Comparison of ENCODE assay signal across 33 cellular contexts in genomic region chr1:65980241-65980640, GRCh38.
"Had no signal": no experiment of that assay in that cellular context is flagged by ENCODE, and none has a peak within 500 bp of the region (broad histone marks: within the 10 kb centered on the region; RNA-seq: fewer than 3 reads in every experiment).

No MANE protein-coding gene starts in this region.

- H3K4me1 Mint-ChIP-seq: activated B cell treated with CpG ODN at 0.5 μM for 24 hours; activated CD4-positive, alpha-beta T cell treated with anti-CD3 and anti-CD28 coated beads, Interleukin-2, amount 10 ng/mL, durations not matched to agents 24 days and 14 days; activated naive CD8-positive, alpha-beta T cell treated with anti-CD3 and anti-CD28 coated beads, Interleukin-2, amount 50 U/mL, for 24 hours; T-cell had no signal

- H3K27me3 ChIP-seq: brain microvascular endothelial cell, cardiac muscle cell had no signal

- H3K27ac ChIP-seq: cardiac muscle cell, SK-N-MC had no signal

- H3K4me3 Mint-ChIP-seq: activated B cell treated with CpG ODN at 0.5 μM for 24 hours; activated CD4-positive, alpha-beta T cell treated with anti-CD3 and anti-CD28 coated beads, Interleukin-2, amount 10 ng/mL, durations not matched to agents 24 days and 14 days; activated naive CD8-positive, alpha-beta T cell treated with anti-CD3 and anti-CD28 coated beads, Interleukin-2, amount 50 U/mL, for 24 hours; activated T-cell treated with anti-CD3 and anti-CD28 coated beads, Interleukin-2, amount 50 U/mL, for 4 hours; T-cell had no signal

- H3K36me3 ChIP-seq: brain microvascular endothelial cell, cardiac muscle cell had no signal

- ATAC-seq: activated naive CD4-positive, alpha-beta T cell treated with anti-CD3 and anti-CD28 coated beads, Interleukin-2, amount 50 U/mL, for 72 hours; activated naive CD8-positive, alpha-beta T cell treated with anti-CD3 and anti-CD28 coated beads, Interleukin-2, amount 50 U/mL, for 24 hours; activated T-cell treated with anti-CD3 and anti-CD28 coated beads, Interleukin-2, amount 50 U/mL, for 4 hours; Panc1; Right ventricle myocardium inferior; T-cell had no signal

- DNase-seq: activated B cell treated with CpG ODN at 0.5 μM for 24 hours; activated CD4-positive, alpha-beta T cell treated with anti-CD3 and anti-CD28 coated beads for 1 hour; activated CD4-positive, alpha-beta T cell treated with anti-CD3 and anti-CD28 coated beads, Interleukin-2, amount 10 ng/mL, durations not matched to agents 24 days and 14 days; activated CD4-positive, alpha-beta T cell treated with anti-CD3 and anti-CD28 coated beads, Interleukin-2, amount 50 U/mL, for 48 hours; activated CD8-positive, alpha-beta memory T cell treated with anti-CD3 and anti-CD28 coated beads for 24 hours; activated effector memory CD4-positive, alpha-beta T cell treated with anti-CD3 and anti-CD28 coated beads, Interleukin-2, amount 50 U/mL, for 16 hours; activated naive CD4-positive, alpha-beta T cell treated with Interleukin-2 at 50 U/mL for 16 hours; activated naive CD8-positive, alpha-beta T cell treated with anti-CD3 and anti-CD28 coated beads, Interleukin-2, amount 50 U/mL, for 24 hours; activated T-cell treated with anti-CD3 and anti-CD28 coated beads, Interleukin-2, amount 50 U/mL, for 4 hours; amniotic stem cell; brain microvascular endothelial cell; KBM-7; NCI-H1092 treated with DMSO at 0.1 percent for 48 hours; NCI-H1417 treated with DMSO at 0.1 percent for 48 hours; NCI-H1694; NCI-H2029; NCI-H2107; NCI-H2171 treated with DMSO at 0.1 percent for 48 hours; NCI-H345; NCI-H510A; NCI-H526 treated with DMSO at 0.1 percent for 48 hours; NCI-H82; NK-92 treated with Interleukin-12 subunit alpha and Interleukin-12 subunit beta, amount 100 ng/mL, for 24 hours; OCI-M1; RPMI8226; T-cell; T-helper 2 cell; T1000 had no signal

- H3K27ac Mint-ChIP-seq: activated B cell treated with CpG ODN at 0.5 μM for 24 hours; activated CD4-positive, alpha-beta T cell treated with anti-CD3 and anti-CD28 coated beads, Interleukin-2, amount 10 ng/mL, durations not matched to agents 24 days and 14 days; activated naive CD4-positive, alpha-beta T cell treated with anti-CD3 and anti-CD28 coated beads, Interleukin-2, amount 50 U/mL, for 72 hours; activated naive CD8-positive, alpha-beta T cell treated with anti-CD3 and anti-CD28 coated beads, Interleukin-2, amount 50 U/mL, for 24 hours; T-cell had no signal

- H3K4me3 ChIP-seq: cardiac muscle cell, SK-N-MC had no signal

- H3K36me3 Mint-ChIP-seq: T-cell had no signal
